1 cellular context compared by ENCODE assay signal in genomic region chr1:119631433-119632102, GRCh38.
TF ChIP-seq lines count a peak whose summit lies in the region.

No MANE protein-coding gene starts in this region.

TF ChIP-seq in HepG2, 621 proteins besides CTCF, POLR2A, EP300 and RAD21 (continued from another document and continues in another):
- TF ChIP-seq ZBTB34 (CRISPR knock-in tag; IDR thresholded peaks at IDR 0.05) = no peak
- no peak for TF ChIP-seq ELF4 (CRISPR knock-in tag; IDR thresholded peaks at IDR 0.05; ENCODE audit: borderline replicate concordance)
- no peak; the same call in 1 of the 2 replicates for TF ChIP-seq ZNF703 (CRISPR knock-in tag; IDR thresholded peaks at IDR 0.05; ENCODE audit: borderline replicate concordance)
- TF ChIP-seq SIN3B (IDR thresholded peaks at IDR 0.05; ENCODE audit: low read length) = no peak
- no peak for TF ChIP-seq HDAC1 (CRISPR knock-in tag; IDR thresholded peaks at IDR 0.05)
- peak; percentile 5; the same call in 1 of the 2 replicates for TF ChIP-seq TAF1 (CRISPR knock-in tag; IDR thresholded peaks at IDR 0.05)
- TF ChIP-seq HCFC1 (IDR thresholded peaks at IDR 0.05; ENCODE audit: low read depth, low read length) = no peak
- TF ChIP-seq FOXM1 (CRISPR knock-in tag; IDR thresholded peaks at IDR 0.05) = no peak
- 0 out of 2 replicates have a peak, but pooled peaks have one; percentile 64 for TF ChIP-seq ZSCAN22 (CRISPR knock-in tag; IDR thresholded peaks at IDR 0.05)
- no peak; the same call in 1 of the 2 replicates for TF ChIP-seq KAT7 (CRISPR knock-in tag; IDR thresholded peaks at IDR 0.05; ENCODE audit: borderline replicate concordance)
- no peak for TF ChIP-seq ZNF280D (CRISPR knock-in tag; IDR thresholded peaks at IDR 0.05)
- TF ChIP-seq RXRB (CRISPR knock-in tag; IDR thresholded peaks at IDR 0.05; ENCODE audit: borderline replicate concordance) = peak; percentile 26; the same call in 1 of the 2 replicates
- no peak; the same call in 1 of the 2 replicates for TF ChIP-seq ZNF83 (CRISPR knock-in tag; IDR thresholded peaks at IDR 0.05; ENCODE audit: borderline replicate concordance)
- 0 out of 2 replicates have a peak, but pooled peaks have one; percentile 83 for TF ChIP-seq CREBL2 (CRISPR knock-in tag; IDR thresholded peaks at IDR 0.05; ENCODE audit: borderline replicate concordance)
- TF ChIP-seq ZNF646 (CRISPR knock-in tag; IDR thresholded peaks at IDR 0.05) = no peak
- TF ChIP-seq PBX3 (CRISPR knock-in tag; IDR thresholded peaks at IDR 0.05; ENCODE audit: borderline replicate concordance) = 0 out of 2 replicates have a peak, but pooled peaks have one; percentile 83
- TF ChIP-seq ZNF619 (CRISPR knock-in tag; IDR thresholded peaks at IDR 0.05) = peak; percentile 40; the same call in 1 of the 2 replicates
- no peak for TF ChIP-seq TOPORS (CRISPR knock-in tag; IDR thresholded peaks at IDR 0.05)
- TF ChIP-seq THRA (CRISPR knock-in tag; IDR thresholded peaks at IDR 0.05; ENCODE audit: borderline replicate concordance) = no peak; the same call in 1 of the 2 replicates
- TF ChIP-seq ZBTB10 (CRISPR knock-in tag; IDR thresholded peaks at IDR 0.05; ENCODE audit: borderline replicate concordance) = peak; percentile 66; the same call in 1 of the 2 replicates
- TF ChIP-seq REST (IDR thresholded peaks at IDR 0.05; ENCODE audit: borderline replicate concordance in 1 of 2, low read depth in 1 of 2, low read length in 2 of 2) = no peak
- peak; percentile 52 for TF ChIP-seq ZEB1 (IDR thresholded peaks at IDR 0.05; ENCODE audit: insufficient replicate concordance, low read depth)
- TF ChIP-seq ZNF430 (CRISPR knock-in tag; IDR thresholded peaks at IDR 0.05) = no peak
- TF ChIP-seq MLXIP (CRISPR knock-in tag; IDR thresholded peaks at IDR 0.05; ENCODE audit: borderline replicate concordance) = peak; percentile 69; the same call in 1 of the 2 replicates
- TF ChIP-seq ZNF101 (CRISPR knock-in tag; IDR thresholded peaks at IDR 0.05; ENCODE audit: borderline replicate concordance, low read depth) = no peak
- 0 out of 2 replicates have a peak, but pooled peaks have one; percentile 46 for TF ChIP-seq ZNF431 (CRISPR knock-in tag; IDR thresholded peaks at IDR 0.05; ENCODE audit: borderline replicate concordance, low read depth)
- no peak for TF ChIP-seq GABPA (IDR thresholded peaks at IDR 0.05; ENCODE audit: low read depth, low read length)
- TF ChIP-seq GABPA (CRISPR knock-in tag; IDR thresholded peaks at IDR 0.05; ENCODE audit: low read depth) = no peak; the same call in 1 of the 2 replicates
